ENCODE assay signal across 8 cellular contexts in genomic region chr5:32312682-32313523, GRCh38. TPM values are rescaled to one million over a fixed set of nuclear protein-coding genes. Genes with fewer than 3 reads are reported as not detected.
DNase-seq lines count a peak whose midpoint lies in the region; ATAC-seq and TF ChIP-seq lines count a peak whose summit lies in the region.

A gene with protein sequence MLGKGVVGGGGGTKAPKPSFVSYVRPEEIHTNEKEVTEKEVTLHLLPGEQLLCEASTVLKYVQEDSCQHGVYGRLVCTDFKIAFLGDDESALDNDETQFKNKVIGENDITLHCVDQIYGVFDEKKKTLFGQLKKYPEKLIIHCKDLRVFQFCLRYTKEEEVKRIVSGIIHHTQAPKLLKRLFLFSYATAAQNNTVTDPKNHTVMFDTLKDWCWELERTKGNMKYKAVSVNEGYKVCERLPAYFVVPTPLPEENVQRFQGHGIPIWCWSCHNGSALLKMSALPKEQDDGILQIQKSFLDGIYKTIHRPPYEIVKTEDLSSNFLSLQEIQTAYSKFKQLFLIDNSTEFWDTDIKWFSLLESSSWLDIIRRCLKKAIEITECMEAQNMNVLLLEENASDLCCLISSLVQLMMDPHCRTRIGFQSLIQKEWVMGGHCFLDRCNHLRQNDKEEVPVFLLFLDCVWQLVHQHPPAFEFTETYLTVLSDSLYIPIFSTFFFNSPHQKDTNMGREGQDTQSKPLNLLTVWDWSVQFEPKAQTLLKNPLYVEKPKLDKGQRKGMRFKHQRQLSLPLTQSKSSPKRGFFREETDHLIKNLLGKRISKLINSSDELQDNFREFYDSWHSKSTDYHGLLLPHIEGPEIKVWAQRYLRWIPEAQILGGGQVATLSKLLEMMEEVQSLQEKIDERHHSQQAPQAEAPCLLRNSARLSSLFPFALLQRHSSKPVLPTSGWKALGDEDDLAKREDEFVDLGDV (minus strand): TSS chr5:32312939. CDS start chr5:32312838, 101 bp downstream.

- peak within 1 kb of the TSS; percentile 76 to 93 for H3K4me3 Mint-ChIP-seq in H9
- H3K4me3 Mint-ChIP-seq in natural killer cell treated with Interleukin-12 subunit alpha and Interleukin-12 subunit beta and Interleukin-15 and Interleukin-18, amount 100 ng/mL, for 72 hours, result peak within 1 kb of the TSS; percentile 95

- H3K23ac ChIP-seq in H9 (ENCODE audit: insufficient read length, low read depth, low read length), result no peak within 1 kb of the TSS

- H3K27me3 ChIP-seq in H9 (ENCODE audit: insufficient read depth, low read length) (no peaks in the 10 kb centered on the region), MG63 (no peaks in the 10 kb centered on the region)

- no peak within 1 kb of the TSS for H2BK15ac ChIP-seq in H9 (ENCODE audit: low read depth, low read length)

- no peak within 1 kb of the TSS for H2AK5ac ChIP-seq in H9 (ENCODE audit: insufficient read length, low read length)

- H3K4me2 ChIP-seq in H9 (ENCODE audit: insufficient read depth, insufficient read length, low read length), result peak within 1 kb of the TSS; percentile 93

- DNase-seq in ELR (ENCODE audit: low read depth) (peak; percentile 99), H9 (peak; percentile 100), MG63 (peak; percentile 99), SHP77 treated with DMSO at 0.1 percent for 48 hours (lab: John Stamatoyannopoulos, UW) (peak; percentile 100), fibroblast of pulmonary artery (ENCODE audit: low read depth) (peak; percentile 99)
- DNase-seq in activated effector memory CD4-positive, alpha-beta T cell treated with anti-CD3 and anti-CD28 coated beads, Interleukin-2, amount 50 U/mL, for 16 hours, result peak; percentile 100
- DNase-seq in natural killer cell treated with Interleukin-12 subunit alpha and Interleukin-12 subunit beta and Interleukin-15 and Interleukin-18, amount 100 ng/mL, for 72 hours (ENCODE audit: low spot score), result peak; percentile 100
- peak; percentile 100 for DNase-seq in stimulated activated naive CD8-positive, alpha-beta T cell treated with anti-CD3 and anti-CD28 coated beads, Interleukin-15, Interleukin-2, amounts not matched to agents 100 U/mL and 50 U/mL, for 24 hours

- no peaks in the 10 kb centered on the region for H4K20me1 ChIP-seq in H9 (ENCODE audit: control insufficient read depth, insufficient read depth, insufficient read length)

- peaks cover 3% of the 10 kb centered on the region for H3K36me3 ChIP-seq in MG63

- peaks cover 3% of the 10 kb centered on the region; the same call in 1 of the 2 replicates for H3K4me1 ChIP-seq in H9 (ENCODE audit: insufficient read depth, low read length)

- no peak within 1 kb of the TSS for H4K91ac ChIP-seq in H9 (ENCODE audit: insufficient read length, low read depth, low read length)

- H2BK120ac ChIP-seq in H9 (ENCODE audit: low read depth, low read length, poor library complexity, severe bottlenecking), result no peak within 1 kb of the TSS

- peak within 1 kb of the TSS; percentile 71 for H3K4me3 ChIP-seq in MG63
- peak within 1 kb of the TSS; percentile 75 for H3K4me3 ChIP-seq in fibroblast of pulmonary artery (replicated peaks; ENCODE audit: low read depth, low read length)

- H3K9me3 Mint-ChIP-seq in H9, result no peaks in the 10 kb centered on the region
- no peaks in the 10 kb centered on the region for H3K9me3 Mint-ChIP-seq in natural killer cell treated with Interleukin-12 subunit alpha and Interleukin-12 subunit beta and Interleukin-15 and Interleukin-18, amount 100 ng/mL, for 72 hours

- H3K4me1 Mint-ChIP-seq in H9, result peaks cover 19 to 20% of the 10 kb centered on the region in 2 experiments
- peaks cover 30 to 38% of the 10 kb centered on the region in 2 donors for H3K4me1 Mint-ChIP-seq in natural killer cell treated with Interleukin-12 subunit alpha and Interleukin-12 subunit beta and Interleukin-15 and Interleukin-18, amount 100 ng/mL, for 72 hours (ENCODE audit: low read depth in 2 of 2)

- H3K36me3 Mint-ChIP-seq in H9 (ENCODE audit: insufficient read depth in 1 of 3, low read depth in 3 of 3), result peaks cover 11 to 28% (median 12%) of the 10 kb centered on the region in 3 experiments
- H3K36me3 Mint-ChIP-seq in natural killer cell treated with Interleukin-12 subunit alpha and Interleukin-12 subunit beta and Interleukin-15 and Interleukin-18, amount 100 ng/mL, for 72 hours, result no peaks in the 10 kb centered on the region

- H3K9me3 ChIP-seq in H9 (ENCODE audit: control insufficient read depth, low read depth, low read length), result no peaks in the 10 kb centered on the region
- H3K9me3 ChIP-seq in MG63, result no peaks in the 10 kb centered on the region

- H2BK12ac ChIP-seq in H9 (ENCODE audit: insufficient read length, low read depth, low read length), result no peak within 1 kb of the TSS

- no peak within 1 kb of the TSS for H2AFZ ChIP-seq in H9 (ENCODE audit: low read length)

- H3K18ac ChIP-seq in H9 (ENCODE audit: insufficient read length, low read depth, low read length), result peak within 1 kb of the TSS; percentile 57

- no peak for TF ChIP-seq CTCF in H9 (conservative IDR thresholded peaks at IDR 0.05)
- TF ChIP-seq CTCF in fibroblast of pulmonary artery (IDR thresholded peaks at IDR 0.05; ENCODE audit: low read length, missing control alignments), result no peak

- no peak within 1 kb of the TSS for H2BK5ac ChIP-seq in H9 (ENCODE audit: insufficient read length, low read length)

- H3K79me2 ChIP-seq in H9 (ENCODE audit: insufficient read depth, low read length), result peaks cover 18% of the 10 kb centered on the region; the same call in 1 of the 2 replicates

- peaks cover 8% of the 10 kb centered on the region for H3K23me2 ChIP-seq in H9 (ENCODE audit: insufficient read length, low read depth, low read length, poor library complexity, severe bottlenecking)

- no peak within 1 kb of the TSS; the same call in 1 of the 2 replicates for H3K4ac ChIP-seq in H9 (ENCODE audit: low read depth, low read length)

- H3K9ac ChIP-seq in H9 (ENCODE audit: extremely low read depth, insufficient read length, low read length), result peak within 1 kb of the TSS; percentile 79

- no peaks in the 10 kb centered on the region for H3K27me3 Mint-ChIP-seq in H9 (ENCODE audit: low read depth)
- H3K27me3 Mint-ChIP-seq in natural killer cell treated with Interleukin-12 subunit alpha and Interleukin-12 subunit beta and Interleukin-15 and Interleukin-18, amount 100 ng/mL, for 72 hours, result no peaks in the 10 kb centered on the region

- H4K5ac ChIP-seq in H9 (ENCODE audit: insufficient read length, low read depth, low read length), result no peak within 1 kb of the TSS

- no peak within 1 kb of the TSS for H2BK20ac ChIP-seq in H9 (ENCODE audit: low read depth, low read length, poor library complexity, severe bottlenecking)

- WGBS in H9 (ENCODE audit: extremely low coverage, insufficient read length, low lambda C conversion rate), result no CpG with 5 or more reads among the region's 79 CpGs

- peak within 1 kb of the TSS; percentile 76 to 95 (median 89); a peak in 6 of 7 replicates for H3K27ac Mint-ChIP-seq in H9
- H3K27ac Mint-ChIP-seq in natural killer cell treated with Interleukin-12 subunit alpha and Interleukin-12 subunit beta and Interleukin-15 and Interleukin-18, amount 100 ng/mL, for 72 hours, result peak within 1 kb of the TSS; percentile 81 to 95

- H3K56ac ChIP-seq in H9 (ENCODE audit: insufficient read length, low read depth, low read length), result no peak within 1 kb of the TSS

- peaks cover 5% of the 10 kb centered on the region for H3K79me1 ChIP-seq in H9 (ENCODE audit: insufficient read depth, low read depth, low read length, poor library complexity, severe bottlenecking)

- no peak within 1 kb of the TSS for H3T11ph ChIP-seq in H9 (ENCODE audit: low read length)

- no peak within 1 kb of the TSS for H3K27ac ChIP-seq in H9 (ENCODE audit: insufficient read length, low read depth, low read length)

- peak; percentile 95 to 96 for ATAC-seq in natural killer cell treated with Interleukin-12 subunit alpha and Interleukin-12 subunit beta and Interleukin-15 and Interleukin-18, amount 100 ng/mL, for 72 hours
- ATAC-seq in stimulated activated naive CD8-positive, alpha-beta T cell treated with anti-CD3 and anti-CD28 coated beads, Interleukin-15, Interleukin-2, amounts not matched to agents 100 U/mL and 50 U/mL, for 24 hours, result peak; percentile 95

- peak within 1 kb of the TSS; percentile 80 for H3K14ac ChIP-seq in H9 (ENCODE audit: insufficient read depth, low read length)

- no peak within 1 kb of the TSS for H4K8ac ChIP-seq in H9 (replicated peaks; ENCODE audit: insufficient read length, low read depth, low read length)

RNA-seq across cellular contexts. Expression of the gene that starts here (rescaled TPM):
- 39.3 and 39.4 TPM in 2 replicates for total RNA-seq in H9 (2021)
- 11.7 and 12.1 TPM in 2 replicates for total RNA-seq in MG63 (2014; rRNA removed; shearing (Covaris generic); ENCODE audit: low replicate concordance)
- 10 to 100 TPM; 28.8 to 31.9 TPM for total RNA-seq in natural killer cell treated with Interleukin-12 subunit alpha and Interleukin-12 subunit beta and Interleukin-15 and Interleukin-18, amount 100 ng/mL, for 72 hours
